ENCODE assay signal across 19 cellular contexts in genomic region chr17:36001862-36002603, GRCh38. TPM values are rescaled to one million over a fixed set of nuclear protein-coding genes. Genes with fewer than 3 reads are reported as not detected.
A peak's percentile ranks its signal among the peaks of the same experiment; 100 is the strongest.
DNase-seq lines count a peak whose midpoint lies in the region; TF ChIP-seq lines count a peak whose summit lies in the region.
"Had no signal": no experiment of that assay in that cellular context is flagged by ENCODE, and none has a peak within 500 bp of the region (broad histone marks: within the 10 kb centered on the region; RNA-seq: fewer than 3 reads in every experiment).

No MANE protein-coding gene starts in this region.

- H2BK20ac ChIP-seq in H9 (ENCODE audit: low read depth, low read length, poor library complexity, severe bottlenecking): no peak overlapping the region

- H3K27me3 ChIP-seq in H9 (ENCODE audit: insufficient read depth, low read length) (no peaks in the 10 kb centered on the region), rectal smooth muscle tissue (ENCODE audit: control insufficient read depth, insufficient read depth, low read length) (no peaks in the 10 kb centered on the region), dorsolateral prefrontal cortex (peaks cover 0 to 6% (median 0%) of the 10 kb centered on the region in 45 donors)

- intact Hi-C loops in activated naive CD4-positive, alpha-beta T cell treated with anti-CD3 and anti-CD28 coated beads for 36 hours (cut with micrococcal nuclease): no loop called here
- intact Hi-C loops in dorsolateral prefrontal cortex (cut with DNase I): no loop called here

- no peak overlapping the region for H3K18ac ChIP-seq in H9 (ENCODE audit: insufficient read length, low read depth, low read length)

- H2BK12ac ChIP-seq in H9 (ENCODE audit: insufficient read length, low read depth, low read length): no peak overlapping the region

- no peak overlapping the region for H3K9ac ChIP-seq in H9 (ENCODE audit: extremely low read depth, insufficient read length, low read length)
- H3K9ac ChIP-seq in rectal smooth muscle tissue (ENCODE audit: low read length): no peak overlapping the region

- no peak overlapping the region for H3K23ac ChIP-seq in H9 (ENCODE audit: insufficient read length, low read depth, low read length)

- H3T11ph ChIP-seq in H9 (ENCODE audit: low read length): no peak overlapping the region

- H3K9me3 ChIP-seq in H9 (ENCODE audit: control insufficient read depth, low read depth, low read length): no peaks in the 10 kb centered on the region

- H3K36me3 ChIP-seq in rectal smooth muscle tissue (ENCODE audit: control insufficient read depth, insufficient read depth, low read length): no peaks in the 10 kb centered on the region

- no peak overlapping the region for H2BK5ac ChIP-seq in H9 (ENCODE audit: insufficient read length, low read length)

- no peaks in the 10 kb centered on the region; a peak in 1 of 7 replicates for H3K36me3 Mint-ChIP-seq in H9 (ENCODE audit: insufficient read depth in 1 of 3, low read depth in 3 of 3)
- H3K36me3 Mint-ChIP-seq in activated naive CD4-positive, alpha-beta T cell treated with anti-CD3 and anti-CD28 coated beads for 36 hours (ENCODE audit: low read depth): no peaks in the 10 kb centered on the region

- no peak overlapping the region for H4K91ac ChIP-seq in H9 (ENCODE audit: insufficient read length, low read depth, low read length)

- peaks cover 5 to 7% of the 10 kb centered on the region in 2 experiments; a peak in 3 of 4 replicates for H3K4me1 Mint-ChIP-seq in H9
- peaks cover 3% of the 10 kb centered on the region for H3K4me1 Mint-ChIP-seq in activated naive CD4-positive, alpha-beta T cell treated with anti-CD3 and anti-CD28 coated beads for 36 hours (ENCODE audit: low read depth)

- H3K79me1 ChIP-seq in H9 (ENCODE audit: insufficient read depth, low read depth, low read length, poor library complexity, severe bottlenecking): no peaks in the 10 kb centered on the region

- H3K27ac Mint-ChIP-seq in H9: no peak overlapping the region; a peak in 1 of 7 replicates
- H3K27ac Mint-ChIP-seq in activated naive CD4-positive, alpha-beta T cell treated with anti-CD3 and anti-CD28 coated beads for 36 hours: no peak overlapping the region
- H3K27ac Mint-ChIP-seq: activated B cell treated with CpG ODN at 0.5 μM for 24 hours; B cell; T-helper 1 cell treated with Interleukin-12 subunit alpha and Interleukin-12 subunit beta and Interleukin-4 antibody, amounts not matched to agents 30 μg/mL and 1 μg/mL, for 36 hours had no signal

- no peaks in the 10 kb centered on the region for H3K23me2 ChIP-seq in H9 (ENCODE audit: insufficient read length, low read depth, low read length, poor library complexity, severe bottlenecking)

- no peak overlapping the region for H3K4me2 ChIP-seq in H9 (ENCODE audit: insufficient read depth, insufficient read length, low read length)

- no peak overlapping the region for H4K8ac ChIP-seq in H9 (replicated peaks; ENCODE audit: insufficient read length, low read depth, low read length)

- no peak overlapping the region for H2BK120ac ChIP-seq in H9 (ENCODE audit: low read depth, low read length, poor library complexity, severe bottlenecking)

- H3K56ac ChIP-seq in H9 (ENCODE audit: insufficient read length, low read depth, low read length): no peak overlapping the region

- no peak overlapping the region for H3K4ac ChIP-seq in H9 (ENCODE audit: low read depth, low read length)

- no CpG with 5 or more reads among the region's 6 CpGs for WGBS in H9 (ENCODE audit: extremely low coverage, insufficient read length, low lambda C conversion rate)

- H3K27ac ChIP-seq in H9 (ENCODE audit: insufficient read length, low read depth, low read length): no peak overlapping the region
- H3K27ac ChIP-seq in rectal smooth muscle tissue (ENCODE audit: low read depth, low read length): no peak overlapping the region
- H3K27ac ChIP-seq in dorsolateral prefrontal cortex: no peak overlapping the region
- H3K27ac ChIP-seq: coronary artery had no signal

- no peak overlapping the region for H2BK15ac ChIP-seq in H9 (ENCODE audit: low read depth, low read length)

- no peaks in the 10 kb centered on the region; a peak in 1 of 5 replicates for H3K9me3 Mint-ChIP-seq in H9
- no peaks in the 10 kb centered on the region for H3K9me3 Mint-ChIP-seq in activated naive CD4-positive, alpha-beta T cell treated with anti-CD3 and anti-CD28 coated beads for 36 hours
- H3K9me3 Mint-ChIP-seq: activated B cell treated with CpG ODN at 0.5 μM for 24 hours; T-helper 1 cell treated with Interleukin-12 subunit alpha and Interleukin-12 subunit beta and Interleukin-4 antibody, amounts not matched to agents 30 μg/mL and 1 μg/mL, for 36 hours had no signal

- H3K27me3 Mint-ChIP-seq in H9 (ENCODE audit: low read depth): peaks cover 7% of the 10 kb centered on the region; the same call in 1 of the 2 replicates
- H3K27me3 Mint-ChIP-seq in activated naive CD4-positive, alpha-beta T cell treated with anti-CD3 and anti-CD28 coated beads for 36 hours (ENCODE audit: low read depth): peaks cover 12% of the 10 kb centered on the region

- H4K5ac ChIP-seq in H9 (ENCODE audit: insufficient read length, low read depth, low read length): no peak overlapping the region

- in situ Hi-C loops in G401 (cut with HindIII; ENCODE audit: low sequenced_read_pairs): no loop called here

- CTCF ChIA-PET in activated naive CD4-positive, alpha-beta T cell treated with anti-CD3 and anti-CD28 coated beads for 36 hours (lab: Charles Lee): no interaction called here

- peak overlapping the region; percentile 31 for H3K4me3 ChIP-seq in rectal smooth muscle tissue (ENCODE audit: low read length)
- H3K4me3 ChIP-seq in dorsolateral prefrontal cortex: no peak overlapping the region
- H3K4me3 ChIP-seq: coronary artery had no signal

- H4K20me1 ChIP-seq in H9 (ENCODE audit: control insufficient read depth, insufficient read depth, insufficient read length): no peaks in the 10 kb centered on the region

- TF ChIP-seq CTCF in H9 (conservative IDR thresholded peaks at IDR 0.05) (no peak), dorsolateral prefrontal cortex (IDR thresholded peaks at IDR 0.05 in 54 of 56, conservative IDR thresholded peaks at IDR 0.05 in 2 of 56; ENCODE audit: low read depth in 1 of 56, partially characterized antibody in 56 of 56) (no peak)

- no peak overlapping the region for H2AK5ac ChIP-seq in H9 (ENCODE audit: insufficient read length, low read length)

- no peak overlapping the region for H3K14ac ChIP-seq in H9 (ENCODE audit: insufficient read depth, low read length)

- no peaks in the 10 kb centered on the region for H3K4me1 ChIP-seq in H9 (ENCODE audit: insufficient read depth, low read length)
- H3K4me1 ChIP-seq in rectal smooth muscle tissue (ENCODE audit: control insufficient read depth, insufficient read depth, low read length): no peaks in the 10 kb centered on the region

- DNase-seq in H9: peak; percentile 22
- DNase-seq in NCI-H82 treated with DMSO at 0.1 percent for 48 hours (lab: John Stamatoyannopoulos, UW; ENCODE audit: unreplicated experiment): peak; percentile 91
- peak; percentile 75 for DNase-seq in left kidney (ENCODE audit: low read depth, low spot score)
- no peak for DNase-seq in activated naive CD4-positive, alpha-beta T cell treated with anti-CD3 and anti-CD28 coated beads for 36 hours
- DNase-seq in dorsolateral prefrontal cortex: no peak
- no peak for DNase-seq in GM19238 (ENCODE audit: insufficient read length, low spot score)
- DNase-seq in G401 (ENCODE audit: low spot score): no peak
- DNase-seq: activated B cell treated with CpG ODN at 0.5 μM for 24 hours; activated effector memory CD4-positive, alpha-beta T cell treated with Interleukin-2 at 50 U/mL for 16 hours; glutamatergic neuron; NK-92 treated with Interleukin-12 subunit alpha and Interleukin-12 subunit beta, amount 100 ng/mL, for 24 hours had no signal

- no peaks in the 10 kb centered on the region for H3K79me2 ChIP-seq in H9 (ENCODE audit: insufficient read depth, low read length)

- H2AFZ ChIP-seq in H9 (ENCODE audit: low read length): no peak overlapping the region

- H3K4me3 Mint-ChIP-seq in H9: no peak overlapping the region
- no peak overlapping the region for H3K4me3 Mint-ChIP-seq in activated naive CD4-positive, alpha-beta T cell treated with anti-CD3 and anti-CD28 coated beads for 36 hours
- H3K4me3 Mint-ChIP-seq: activated B cell treated with CpG ODN at 0.5 μM for 24 hours; B cell; T-helper 1 cell treated with Interleukin-12 subunit alpha and Interleukin-12 subunit beta and Interleukin-4 antibody, amounts not matched to agents 30 μg/mL and 1 μg/mL, for 36 hours had no signal

RNA-seq across cellular contexts. Expression of gene CCL15, which starts 0.7 kb away (rescaled TPM):
- total RNA-seq in H9 (2021) (not detected in 2 replicates), dorsolateral prefrontal cortex (not detected)
- not detected for total RNA-seq in activated naive CD4-positive, alpha-beta T cell treated with anti-CD3 and anti-CD28 coated beads for 36 hours
- total RNA-seq in G401 (2014; rRNA removed; shearing (Covaris generic)): not detected in 2 replicates
- total RNA-seq: activated B cell treated with CpG ODN at 0.5 μM for 24 hours; activated CD8-positive, alpha-beta memory T cell treated with anti-CD3 and anti-CD28 coated beads for 36 hours; B cell; pulmonary artery endothelial cell; Right ventricle myocardium inferior; subcutaneous adipose tissue had no signal

RNA-seq across cellular contexts. Expression of gene CCL14, which starts 15.5 kb away (rescaled TPM):
- not detected in 2 replicates for total RNA-seq in H9 (2021)
- not detected for total RNA-seq in activated naive CD4-positive, alpha-beta T cell treated with anti-CD3 and anti-CD28 coated beads for 36 hours
- total RNA-seq in dorsolateral prefrontal cortex: 1 to 10 TPM in 6 of 120 experiments, under 1 TPM in 1, not detected in 113; 0.21 to 3.3 (median 1.8) TPM
- not detected in 2 replicates for total RNA-seq in G401 (2014; rRNA removed; shearing (Covaris generic))
- total RNA-seq: activated B cell treated with CpG ODN at 0.5 μM for 24 hours; activated CD8-positive, alpha-beta memory T cell treated with anti-CD3 and anti-CD28 coated beads for 36 hours; B cell had no signal

RNA-seq across cellular contexts. Expression of gene CCL23, which starts 15.7 kb away (rescaled TPM):
- not detected in 2 replicates for total RNA-seq in H9 (2021)
- total RNA-seq in activated naive CD4-positive, alpha-beta T cell treated with anti-CD3 and anti-CD28 coated beads for 36 hours: not detected
- total RNA-seq in dorsolateral prefrontal cortex: not detected
- not detected in 2 replicates for total RNA-seq in G401 (2014; rRNA removed; shearing (Covaris generic))
- total RNA-seq: activated B cell treated with CpG ODN at 0.5 μM for 24 hours, B cell, Right ventricle myocardium inferior had no signal

RNA-seq across cellular contexts. Expression of gene CCL16, which starts 20.7 kb away (rescaled TPM):
- total RNA-seq in H9 (2021) (not detected in 2 replicates), dorsolateral prefrontal cortex (not detected)
- total RNA-seq in activated naive CD4-positive, alpha-beta T cell treated with anti-CD3 and anti-CD28 coated beads for 36 hours: not detected
- not detected in 2 replicates for total RNA-seq in G401 (2014; rRNA removed; shearing (Covaris generic))
- total RNA-seq: activated B cell treated with CpG ODN at 0.5 μM for 24 hours; activated CD8-positive, alpha-beta memory T cell treated with anti-CD3 and anti-CD28 coated beads for 36 hours; B cell; Right ventricle myocardium inferior had no signal

RNA-seq across cellular contexts. Expression of gene LYZL6, which starts 58.5 kb away (rescaled TPM):
- total RNA-seq in H9 (2021) (not detected in 2 replicates), dorsolateral prefrontal cortex (not detected)
- total RNA-seq in activated naive CD4-positive, alpha-beta T cell treated with anti-CD3 and anti-CD28 coated beads for 36 hours: not detected
- total RNA-seq in G401 (2014; rRNA removed; shearing (Covaris generic)): not detected in 2 replicates
- total RNA-seq: activated B cell treated with CpG ODN at 0.5 μM for 24 hours; activated CD8-positive, alpha-beta memory T cell treated with anti-CD3 and anti-CD28 coated beads for 36 hours; B cell; pulmonary artery endothelial cell; Right ventricle myocardium inferior; subcutaneous adipose tissue had no signal

Comparison
In these comparisons a context has a peak if more than half of its experiments do, and no peak if none do; other contexts are left out.
1. DNase-seq: peak in H9 (single experiment), NCI-H82 treated with DMSO at 0.1 percent for 48 hours (single experiment) and left kidney (single experiment); none in activated naive CD4-positive, alpha-beta T cell treated with anti-CD3 and anti-CD28 coated beads for 36 hours (single experiment), dorsolateral prefrontal cortex (0 of 10), GM19238 (single experiment) and G401 (single experiment).